Comparison of ENCODE assay signal across 27 cellular contexts in genomic region chr1:62222321-62222720, GRCh38. TPM values are rescaled to one million over a fixed set of nuclear protein-coding genes. Genes with fewer than 3 reads are reported as not detected.
DNase-seq lines count a peak whose midpoint lies in the region; ATAC-seq and TF ChIP-seq lines count a peak whose summit lies in the region.
"Had no signal": no experiment of that assay in that cellular context is flagged by ENCODE, and none has a peak within 500 bp of the region (broad histone marks: within the 10 kb centered on the region; RNA-seq: fewer than 3 reads in every experiment).

No MANE protein-coding gene starts in this region.

- ATAC-seq in WTC11 (no peak), GM19324 (IDR thresholded peaks at IDR 0.05; ENCODE audit: low FRiP score, unreplicated experiment) (no peak), GM21717 (IDR thresholded peaks at IDR 0.05; ENCODE audit: unreplicated experiment) (no peak)
- ATAC-seq: GM12878 had no signal

- H3K4me1 ChIP-seq in endodermal cell (ENCODE audit: control insufficient read depth, insufficient read depth, low read length), result no peaks in the 10 kb centered on the region
- H3K4me1 ChIP-seq in sigmoid colon, result no peaks in the 10 kb centered on the region
- H3K4me1 ChIP-seq: BE2C, BLaER1 had no signal

- TF ChIP-seq CTCF in WTC11 (IDR thresholded peaks at IDR 0.05) (no peak), endodermal cell (conservative IDR thresholded peaks at IDR 0.05) (no peak), sigmoid colon (IDR thresholded peaks at IDR 0.05) (no peak)

- H3K27ac Mint-ChIP-seq in WTC11 (peak overlapping the region; percentile 63; the same call in 1 of the 2 replicates), endodermal cell (no peak overlapping the region)
- H3K27ac Mint-ChIP-seq: CD4-positive, CD25-positive, alpha-beta regulatory T cell had no signal

- WGBS in endodermal cell (ENCODE audit: insufficient coverage in 1 of 2, insufficient read length in 1 of 2), 2 experiments, result 92 to 93% methylated on average over 7 to 9 of the region's 9 CpGs
- WGBS in sigmoid colon, 2 donors, result 89 to 91% methylated on average over 9 of the region's 9 CpGs

- H3K27me3 Mint-ChIP-seq in WTC11 (ENCODE audit: low read depth), result no peaks in the 10 kb centered on the region
- H3K27me3 Mint-ChIP-seq in endodermal cell (ENCODE audit: insufficient read depth), result no peaks in the 10 kb centered on the region
- H3K27me3 Mint-ChIP-seq: CD4-positive, CD25-positive, alpha-beta regulatory T cell had no signal

- no peaks in the 10 kb centered on the region for H3K27me3 ChIP-seq in endodermal cell (ENCODE audit: control insufficient read depth, insufficient read depth, low read length, poor library complexity, severe bottlenecking)
- H3K27me3 ChIP-seq in sigmoid colon, result no peaks in the 10 kb centered on the region
- H3K27me3 ChIP-seq: BE2C, BLaER1 had no signal

- H3K4me3 Mint-ChIP-seq in WTC11, result no peak overlapping the region
- no peak overlapping the region for H3K4me3 Mint-ChIP-seq in endodermal cell
- H3K4me3 Mint-ChIP-seq: CD14-positive monocyte; CD4-positive, alpha-beta memory T cell; CD4-positive, CD25-positive, alpha-beta regulatory T cell; CD8-positive, alpha-beta memory T cell had no signal

- intact Hi-C loops in sigmoid colon (cut with DNase I), result no loop called here

- CTCF ChIA-PET in WTC11 (lab: Charles Lee), result interaction anchor here (1.4 to 1.5 kb wide), 2 partner anchors 46 to 47 kb away, joined by 3 to 5 read pairs; no protein-coding TSS in a partner anchor

- no peak for TF ChIP-seq EP300 in sigmoid colon (IDR thresholded peaks at IDR 0.05)

- H3K36me3 ChIP-seq in endodermal cell (ENCODE audit: control insufficient read depth, insufficient read depth, low read length) (peaks cover 19% of the 10 kb centered on the region), sigmoid colon (no peaks in the 10 kb centered on the region)
- H3K36me3 ChIP-seq: BE2C, BLaER1 had no signal

- no peaks in the 10 kb centered on the region for H3K9me3 ChIP-seq in endodermal cell (ENCODE audit: control insufficient read depth, low read length)
- no peaks in the 10 kb centered on the region for H3K9me3 ChIP-seq in sigmoid colon
- H3K9me3 ChIP-seq: BE2C, BLaER1 had no signal

- POLR2A ChIA-PET in WTC11 (lab: Charles Lee), result no interaction called here

- H3K4me1 Mint-ChIP-seq in WTC11, result 0 out of 2 replicates have a peak, but pooled peaks cover 2% of the 10 kb centered on the region
- no peaks in the 10 kb centered on the region for H3K4me1 Mint-ChIP-seq in endodermal cell
- H3K4me1 Mint-ChIP-seq: CD4-positive, alpha-beta memory T cell; CD4-positive, CD25-positive, alpha-beta regulatory T cell; CD8-positive, alpha-beta memory T cell had no signal

- TF ChIP-seq POLR2A in sigmoid colon (IDR thresholded peaks at IDR 0.05), result no peak

- no peak overlapping the region for H3K9ac ChIP-seq in endodermal cell (ENCODE audit: extremely low read depth, low read length, poor library complexity, severe bottlenecking)
- H3K9ac ChIP-seq: BLaER1 had no signal

- H3K9me3 Mint-ChIP-seq in WTC11 (no peaks in the 10 kb centered on the region), endodermal cell (no peaks in the 10 kb centered on the region)
- H3K9me3 Mint-ChIP-seq: CD4-positive, CD25-positive, alpha-beta regulatory T cell had no signal

- H3K27ac ChIP-seq in endodermal cell (ENCODE audit: low read depth, low read length) (no peak overlapping the region), sigmoid colon (no peak overlapping the region)
- H3K27ac ChIP-seq: BLaER1 had no signal

- DNase-seq in WTC11 (ENCODE audit: low spot score) (no peak), endodermal cell (peak; percentile 20), sigmoid colon (peak; percentile 22)
- DNase-seq: 8988T; ACHN; BE2C; C1 segment of cervical spinal cord; CD4-positive, alpha-beta memory T cell; CD4-positive, CD25-positive, alpha-beta regulatory T cell; CD8-positive, alpha-beta memory T cell; COR-L47; DMS 273 treated with DMSO at 0.1 percent for 48 hours; DMS153; DMS53; DMS79; DND-41; EL; GDM1 had no signal

- H3K4me3 ChIP-seq in endodermal cell (ENCODE audit: low read length) (no peak overlapping the region), sigmoid colon (no peak overlapping the region)
- H3K4me3 ChIP-seq: BLaER1, GM12878 had no signal

- H3K36me3 Mint-ChIP-seq in WTC11 (peaks cover 53% of the 10 kb centered on the region), endodermal cell (ENCODE audit: low read depth) (peaks cover 46% of the 10 kb centered on the region)
- H3K36me3 Mint-ChIP-seq: CD14-positive monocyte; CD4-positive, alpha-beta memory T cell; CD4-positive, CD25-positive, alpha-beta regulatory T cell; CD8-positive, alpha-beta memory T cell had no signal

TF ChIP-seq in WTC11, 78 proteins besides CTCF, POLR2A, EP300 and RAD21:
- TF ChIP-seq ESRRA (CRISPR knock-in tag; IDR thresholded peaks at IDR 0.05; ENCODE audit: borderline replicate concordance) (no peak), RORB (CRISPR knock-in tag; IDR thresholded peaks at IDR 0.05) (no peak), ELF4 (CRISPR knock-in tag; IDR thresholded peaks at IDR 0.05; ENCODE audit: low read depth) (no peak), NFE2L1 (CRISPR knock-in tag; IDR thresholded peaks at IDR 0.05) (no peak), GTF2I (CRISPR knock-in tag; conservative IDR thresholded peaks at IDR 0.05) (no peak), AR (CRISPR knock-in tag; IDR thresholded peaks at IDR 0.05) (no peak)
- TF ChIP-seq, protein P1, sequence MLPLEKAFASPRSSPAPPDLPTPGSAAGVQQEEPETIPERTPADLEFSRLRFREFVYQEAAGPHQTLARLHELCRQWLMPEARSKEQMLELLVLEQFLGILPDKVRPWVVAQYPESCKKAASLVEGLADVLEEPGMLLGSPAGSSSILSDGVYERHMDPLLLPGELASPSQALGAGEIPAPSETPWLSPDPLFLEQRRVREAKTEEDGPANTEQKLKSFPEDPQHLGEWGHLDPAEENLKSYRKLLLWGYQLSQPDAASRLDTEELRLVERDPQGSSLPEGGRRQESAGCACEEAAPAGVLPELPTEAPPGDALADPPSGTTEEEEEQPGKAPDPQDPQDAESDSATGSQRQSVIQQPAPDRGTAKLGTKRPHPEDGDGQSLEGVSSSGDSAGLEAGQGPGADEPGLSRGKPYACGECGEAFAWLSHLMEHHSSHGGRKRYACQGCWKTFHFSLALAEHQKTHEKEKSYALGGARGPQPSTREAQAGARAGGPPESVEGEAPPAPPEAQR (CRISPR knock-in tag; IDR thresholded peaks at IDR 0.05), result no peak
TF ChIP-seq in WTC11: peak in this region for 0.

RNA-seq across cellular contexts. Expression of gene L1TD1, which starts 27.7 kb away (rescaled TPM):
- total RNA-seq in WTC11 (2021) (296 to 319 TPM (median 303 TPM) in 3 replicates), endodermal cell (100 to 1,000 TPM in 1 of 2 donors, 10 to 100 TPM in 1; 66.7 to 200 TPM), sigmoid colon (under 1 TPM in 3 of 4 donors, not detected in 1; under 0.01 to 0.99 (median 0.27) TPM)
- polyA plus RNA-seq in endodermal cell (2013, experiment 1 of 2), result 29.5 TPM
- 26.1 TPM for polyA plus RNA-seq in endodermal cell (2013, experiment 2 of 2)
- 1 to 10 TPM; 1.8 to 8.0 (median 2.8) TPM for polyA plus RNA-seq in sigmoid colon
- total RNA-seq: A673; CD4-positive, alpha-beta memory T cell; CD4-positive, CD25-positive, alpha-beta regulatory T cell; CD8-positive, alpha-beta memory T cell; Daoy; G401 had no signal
- polyA plus RNA-seq: AG04450; CD4-positive, alpha-beta memory T cell; CD4-positive, CD25-positive, alpha-beta regulatory T cell; CD8-positive, alpha-beta memory T cell had no signal

Comparison
In these comparisons a context has a peak if more than half of its experiments do, and no peak if none do; other contexts are left out.
1. RNA of gene L1TD1, which starts 27.7 kb away (total RNA-seq): 296 to 319 TPM in WTC11 and 66.7 to 200 TPM in endodermal cell; under 0.01 to 0.99 TPM in sigmoid colon; every median in the first group is over 10 times any median in the second.